ENCODE assay signal across 1 cellular context in the genomic region with DNA sequence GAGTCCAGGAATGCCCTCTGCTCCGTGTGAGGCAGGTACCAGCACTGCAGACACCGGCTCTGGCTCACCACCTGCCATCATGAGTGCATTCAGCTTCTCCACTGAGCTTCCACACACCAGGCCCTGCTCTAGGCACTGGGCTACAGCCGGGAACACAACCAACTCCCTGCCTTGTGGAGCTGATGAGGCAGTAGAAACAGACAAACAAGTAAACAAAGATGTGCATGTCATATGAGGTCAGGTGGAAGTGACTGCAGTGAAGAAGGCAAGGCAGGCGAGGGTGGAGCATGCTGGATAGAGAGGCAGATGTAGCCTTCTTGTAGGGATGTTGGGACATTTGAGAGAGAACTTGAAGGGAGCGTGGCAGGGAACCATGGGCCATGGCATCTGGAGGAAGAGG.
TF ChIP-seq lines count a peak whose summit lies in the region.

No MANE protein-coding gene starts in this region.

TF ChIP-seq in GM23338, 12 proteins besides CTCF, POLR2A, EP300 and RAD21:
- TF ChIP-seq STAT1 (IDR thresholded peaks at IDR 0.05; ENCODE audit: unreplicated experiment) (no peak), EZH2 (IDR thresholded peaks at IDR 0.05; ENCODE audit: low read depth, unreplicated experiment) (no peak), ZNF114 (CRISPR knock-in tag; IDR thresholded peaks at IDR 0.05) (no peak), JUNB (IDR thresholded peaks at IDR 0.05; ENCODE audit: unreplicated experiment) (no peak), NANOG (IDR thresholded peaks at IDR 0.05; ENCODE audit: borderline replicate concordance) (no peak), EZH2phosphoT487 (IDR thresholded peaks at IDR 0.05; ENCODE audit: unreplicated experiment) (no peak), CREB1 (CRISPR knock-in tag; IDR thresholded peaks at IDR 0.05; ENCODE audit: low read depth) (no peak), ZNF331 (CRISPR knock-in tag; IDR thresholded peaks at IDR 0.05; ENCODE audit: low read depth) (no peak), POLR2AphosphoS5 (IDR thresholded peaks at IDR 0.05; ENCODE audit: low read depth) (no peak)
- TF ChIP-seq, protein P1, sequence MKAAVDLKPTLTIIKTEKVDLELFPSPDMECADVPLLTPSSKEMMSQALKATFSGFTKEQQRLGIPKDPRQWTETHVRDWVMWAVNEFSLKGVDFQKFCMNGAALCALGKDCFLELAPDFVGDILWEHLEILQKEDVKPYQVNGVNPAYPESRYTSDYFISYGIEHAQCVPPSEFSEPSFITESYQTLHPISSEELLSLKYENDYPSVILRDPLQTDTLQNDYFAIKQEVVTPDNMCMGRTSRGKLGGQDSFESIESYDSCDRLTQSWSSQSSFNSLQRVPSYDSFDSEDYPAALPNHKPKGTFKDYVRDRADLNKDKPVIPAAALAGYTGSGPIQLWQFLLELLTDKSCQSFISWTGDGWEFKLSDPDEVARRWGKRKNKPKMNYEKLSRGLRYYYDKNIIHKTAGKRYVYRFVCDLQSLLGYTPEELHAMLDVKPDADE (IDR thresholded peaks at IDR 0.05) = no peak
- TF ChIP-seq, protein P2, sequence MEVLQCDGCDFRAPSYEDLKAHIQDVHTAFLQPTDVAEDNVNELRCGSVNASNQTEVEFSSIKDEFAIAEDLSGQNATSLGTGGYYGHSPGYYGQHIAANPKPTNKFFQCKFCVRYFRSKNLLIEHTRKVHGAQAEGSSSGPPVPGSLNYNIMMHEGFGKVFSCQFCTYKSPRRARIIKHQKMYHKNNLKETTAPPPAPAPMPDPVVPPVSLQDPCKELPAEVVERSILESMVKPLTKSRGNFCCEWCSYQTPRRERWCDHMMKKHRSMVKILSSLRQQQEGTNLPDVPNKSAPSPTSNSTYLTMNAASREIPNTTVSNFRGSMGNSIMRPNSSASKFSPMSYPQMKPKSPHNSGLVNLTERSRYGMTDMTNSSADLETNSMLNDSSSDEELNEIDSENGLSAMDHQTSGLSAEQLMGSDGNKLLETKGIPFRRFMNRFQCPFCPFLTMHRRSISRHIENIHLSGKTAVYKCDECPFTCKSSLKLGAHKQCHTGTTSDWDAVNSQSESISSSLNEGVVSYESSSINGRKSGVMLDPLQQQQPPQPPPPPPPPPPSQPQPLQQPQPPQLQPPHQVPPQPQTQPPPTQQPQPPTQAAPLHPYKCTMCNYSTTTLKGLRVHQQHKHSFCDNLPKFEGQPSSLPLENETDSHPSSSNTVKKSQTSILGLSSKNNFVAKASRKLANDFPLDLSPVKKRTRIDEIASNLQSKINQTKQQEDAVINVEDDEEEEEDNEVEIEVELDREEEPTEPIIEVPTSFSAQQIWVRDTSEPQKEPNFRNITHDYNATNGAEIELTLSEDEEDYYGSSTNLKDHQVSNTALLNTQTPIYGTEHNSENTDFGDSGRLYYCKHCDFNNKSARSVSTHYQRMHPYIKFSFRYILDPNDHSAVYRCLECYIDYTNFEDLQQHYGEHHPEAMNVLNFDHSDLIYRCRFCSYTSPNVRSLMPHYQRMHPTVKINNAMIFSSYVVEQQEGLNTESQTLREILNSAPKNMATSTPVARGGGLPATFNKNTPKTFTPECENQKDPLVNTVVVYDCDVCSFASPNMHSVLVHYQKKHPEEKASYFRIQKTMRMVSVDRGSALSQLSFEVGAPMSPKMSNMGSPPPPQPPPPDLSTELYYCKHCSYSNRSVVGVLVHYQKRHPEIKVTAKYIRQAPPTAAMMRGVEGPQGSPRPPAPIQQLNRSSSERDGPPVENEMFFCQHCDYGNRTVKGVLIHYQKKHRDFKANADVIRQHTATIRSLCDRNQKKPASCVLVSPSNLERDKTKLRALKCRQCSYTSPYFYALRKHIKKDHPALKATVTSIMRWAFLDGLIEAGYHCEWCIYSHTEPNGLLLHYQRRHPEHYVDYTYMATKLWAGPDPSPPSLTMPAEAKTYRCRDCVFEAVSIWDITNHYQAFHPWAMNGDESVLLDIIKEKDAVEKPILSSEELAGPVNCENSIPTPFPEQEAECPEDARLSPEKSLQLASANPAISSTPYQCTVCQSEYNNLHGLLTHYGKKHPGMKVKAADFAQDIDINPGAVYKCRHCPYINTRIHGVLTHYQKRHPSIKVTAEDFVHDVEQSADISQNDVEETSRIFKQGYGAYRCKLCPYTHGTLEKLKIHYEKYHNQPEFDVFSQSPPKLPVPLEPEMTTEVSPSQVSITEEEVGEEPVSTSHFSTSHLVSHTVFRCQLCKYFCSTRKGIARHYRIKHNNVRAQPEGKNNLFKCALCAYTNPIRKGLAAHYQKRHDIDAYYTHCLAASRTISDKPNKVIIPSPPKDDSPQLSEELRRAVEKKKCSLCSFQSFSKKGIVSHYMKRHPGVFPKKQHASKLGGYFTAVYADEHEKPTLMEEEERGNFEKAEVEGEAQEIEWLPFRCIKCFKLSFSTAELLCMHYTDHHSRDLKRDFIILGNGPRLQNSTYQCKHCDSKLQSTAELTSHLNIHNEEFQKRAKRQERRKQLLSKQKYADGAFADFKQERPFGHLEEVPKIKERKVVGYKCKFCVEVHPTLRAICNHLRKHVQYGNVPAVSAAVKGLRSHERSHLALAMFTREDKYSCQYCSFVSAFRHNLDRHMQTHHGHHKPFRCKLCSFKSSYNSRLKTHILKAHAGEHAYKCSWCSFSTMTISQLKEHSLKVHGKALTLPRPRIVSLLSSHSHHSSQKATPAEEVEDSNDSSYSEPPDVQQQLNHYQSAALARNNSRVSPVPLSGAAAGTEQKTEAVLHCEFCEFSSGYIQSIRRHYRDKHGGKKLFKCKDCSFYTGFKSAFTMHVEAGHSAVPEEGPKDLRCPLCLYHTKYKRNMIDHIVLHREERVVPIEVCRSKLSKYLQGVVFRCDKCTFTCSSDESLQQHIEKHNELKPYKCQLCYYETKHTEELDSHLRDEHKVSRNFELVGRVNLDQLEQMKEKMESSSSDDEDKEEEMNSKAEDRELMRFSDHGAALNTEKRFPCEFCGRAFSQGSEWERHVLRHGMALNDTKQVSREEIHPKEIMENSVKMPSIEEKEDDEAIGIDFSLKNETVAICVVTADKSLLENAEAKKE (CRISPR knock-in tag; IDR thresholded peaks at IDR 0.05) = no peak
- TF ChIP-seq, protein P3, sequence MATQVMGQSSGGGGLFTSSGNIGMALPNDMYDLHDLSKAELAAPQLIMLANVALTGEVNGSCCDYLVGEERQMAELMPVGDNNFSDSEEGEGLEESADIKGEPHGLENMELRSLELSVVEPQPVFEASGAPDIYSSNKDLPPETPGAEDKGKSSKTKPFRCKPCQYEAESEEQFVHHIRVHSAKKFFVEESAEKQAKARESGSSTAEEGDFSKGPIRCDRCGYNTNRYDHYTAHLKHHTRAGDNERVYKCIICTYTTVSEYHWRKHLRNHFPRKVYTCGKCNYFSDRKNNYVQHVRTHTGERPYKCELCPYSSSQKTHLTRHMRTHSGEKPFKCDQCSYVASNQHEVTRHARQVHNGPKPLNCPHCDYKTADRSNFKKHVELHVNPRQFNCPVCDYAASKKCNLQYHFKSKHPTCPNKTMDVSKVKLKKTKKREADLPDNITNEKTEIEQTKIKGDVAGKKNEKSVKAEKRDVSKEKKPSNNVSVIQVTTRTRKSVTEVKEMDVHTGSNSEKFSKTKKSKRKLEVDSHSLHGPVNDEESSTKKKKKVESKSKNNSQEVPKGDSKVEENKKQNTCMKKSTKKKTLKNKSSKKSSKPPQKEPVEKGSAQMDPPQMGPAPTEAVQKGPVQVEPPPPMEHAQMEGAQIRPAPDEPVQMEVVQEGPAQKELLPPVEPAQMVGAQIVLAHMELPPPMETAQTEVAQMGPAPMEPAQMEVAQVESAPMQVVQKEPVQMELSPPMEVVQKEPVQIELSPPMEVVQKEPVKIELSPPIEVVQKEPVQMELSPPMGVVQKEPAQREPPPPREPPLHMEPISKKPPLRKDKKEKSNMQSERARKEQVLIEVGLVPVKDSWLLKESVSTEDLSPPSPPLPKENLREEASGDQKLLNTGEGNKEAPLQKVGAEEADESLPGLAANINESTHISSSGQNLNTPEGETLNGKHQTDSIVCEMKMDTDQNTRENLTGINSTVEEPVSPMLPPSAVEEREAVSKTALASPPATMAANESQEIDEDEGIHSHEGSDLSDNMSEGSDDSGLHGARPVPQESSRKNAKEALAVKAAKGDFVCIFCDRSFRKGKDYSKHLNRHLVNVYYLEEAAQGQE (IDR thresholded peaks at IDR 0.05; ENCODE audit: unreplicated experiment) = no peak
TF ChIP-seq in GM23338: peak in this region for 0.
